Comparison of ENCODE assay signal across 2 cellular contexts in genomic region chr10:74093530-74094164, GRCh38.
TF ChIP-seq lines count a peak whose summit lies in the region.

No MANE protein-coding gene starts in this region.

TF ChIP-seq in GM23338, 12 proteins besides CTCF, POLR2A, EP300 and RAD21:
- TF ChIP-seq ZNF331 (CRISPR knock-in tag; IDR thresholded peaks at IDR 0.05; ENCODE audit: low read depth) (no peak), EZH2phosphoT487 (IDR thresholded peaks at IDR 0.05; ENCODE audit: unreplicated experiment) (no peak), POLR2AphosphoS5 (IDR thresholded peaks at IDR 0.05; ENCODE audit: low read depth) (no peak), CREB1 (CRISPR knock-in tag; IDR thresholded peaks at IDR 0.05; ENCODE audit: low read depth) (no peak), STAT1 (IDR thresholded peaks at IDR 0.05; ENCODE audit: unreplicated experiment) (no peak), ZNF114 (CRISPR knock-in tag; IDR thresholded peaks at IDR 0.05) (no peak), NANOG (IDR thresholded peaks at IDR 0.05; ENCODE audit: borderline replicate concordance) (no peak), ETS1 (IDR thresholded peaks at IDR 0.05) (no peak), JUNB (IDR thresholded peaks at IDR 0.05; ENCODE audit: unreplicated experiment) (no peak), REST (IDR thresholded peaks at IDR 0.05; ENCODE audit: unreplicated experiment) (no peak), ZNF462 (CRISPR knock-in tag; IDR thresholded peaks at IDR 0.05) (no peak), EZH2 (IDR thresholded peaks at IDR 0.05; ENCODE audit: low read depth, unreplicated experiment) (no peak)

TF ChIP-seq in H1, 55 proteins besides CTCF, POLR2A, EP300 and RAD21:
- peak; percentile 64; the same call in 1 of the 2 replicates for TF ChIP-seq YY1 (IDR thresholded peaks at IDR 0.05; ENCODE audit: low read depth, low read length)
- no peak for TF ChIP-seq MAX (IDR thresholded peaks at IDR 0.05)
TF ChIP-seq in H1: peak in this region for 1.
